Comparison of ENCODE assay signal across 9 cellular contexts in genomic region chr6:27811383-27811782, GRCh38.
DNase-seq lines count a peak whose midpoint lies in the region; ATAC-seq and FAIRE-seq lines count a peak whose summit lies in the region.
"Had no signal": no experiment of that assay in that cellular context is flagged by ENCODE, and none has a peak within 500 bp of the region (broad histone marks: within the 10 kb centered on the region; RNA-seq: fewer than 3 reads in every experiment).

No MANE protein-coding gene starts in this region.

- no peak for ATAC-seq in T-helper 17 cell
- no peak for ATAC-seq in GM21423 (IDR thresholded peaks at IDR 0.05; ENCODE audit: unreplicated experiment)

- DNase-seq in activated naive CD4-positive, alpha-beta T cell (lab: John Stamatoyannopoulos, UW), result no peak
- DNase-seq in T-helper 17 cell (no peak), fibroblast of peridontal ligament (ENCODE audit: extremely low read depth) (peak; percentile 7), small intestine (no peak), head of caudate nucleus (no peak)

- H3K27ac Mint-ChIP-seq in activated naive CD4-positive, alpha-beta T cell treated with anti-CD3 and anti-CD28 coated beads, Interleukin-2, amount 50 U/mL, for 24 hours, result peak overlapping the region; percentile 95
- H3K27ac Mint-ChIP-seq in T-helper 17 cell, result peak overlapping the region; percentile 96

- H3K27ac ChIP-seq in thymus (ENCODE audit: low read depth), result no peak overlapping the region
- H3K27ac ChIP-seq in small intestine (ENCODE audit: low read depth in 1 of 2, low read length in 1 of 2), result peak overlapping the region in 1 of 2 donors; percentile 99

- H3K9me3 Mint-ChIP-seq in activated naive CD4-positive, alpha-beta T cell treated with anti-CD3 and anti-CD28 coated beads, Interleukin-2, amount 50 U/mL, for 24 hours, result peaks cover 5% of the 10 kb centered on the region

- H3K4me3 Mint-ChIP-seq in activated naive CD4-positive, alpha-beta T cell treated with anti-CD3 and anti-CD28 coated beads, Interleukin-2, amount 50 U/mL, for 24 hours, result peak overlapping the region; percentile 90
- peak overlapping the region; percentile 92 for H3K4me3 Mint-ChIP-seq in T-helper 17 cell

- H3K4me1 ChIP-seq in thymus (ENCODE audit: control insufficient read depth, insufficient read depth, low read length) (peaks cover 8% of the 10 kb centered on the region), small intestine (ENCODE audit: control insufficient read depth in 2 of 2, insufficient read depth in 1 of 2, low read depth in 1 of 2, low read length in 1 of 2) (no peaks in the 10 kb centered on the region)

- H3K27me3 ChIP-seq in thymus (ENCODE audit: control insufficient read depth, insufficient read depth) (no peaks in the 10 kb centered on the region), small intestine (ENCODE audit: control insufficient read depth in 2 of 2, insufficient read depth in 2 of 2, low read length in 2 of 2) (no peaks in the 10 kb centered on the region)

- intact Hi-C loops in head of caudate nucleus (cut with DNase I), result loop anchor here (10.0 kb wide), 1 partner anchor 83 kb away; a partner anchor contains a TSS

- peaks cover 2% of the 10 kb centered on the region for H3K36me3 Mint-ChIP-seq in activated naive CD4-positive, alpha-beta T cell treated with anti-CD3 and anti-CD28 coated beads, Interleukin-2, amount 50 U/mL, for 24 hours
- peaks cover 3% of the 10 kb centered on the region for H3K36me3 Mint-ChIP-seq in T-helper 17 cell (ENCODE audit: low read depth)

- peaks cover 60% of the 10 kb centered on the region for H3K4me1 Mint-ChIP-seq in activated naive CD4-positive, alpha-beta T cell treated with anti-CD3 and anti-CD28 coated beads, Interleukin-2, amount 50 U/mL, for 24 hours
- H3K4me1 Mint-ChIP-seq in T-helper 17 cell, result peaks cover 37% of the 10 kb centered on the region

- H3K36me3 ChIP-seq in thymus (ENCODE audit: control insufficient read depth, insufficient read depth), result no peaks in the 10 kb centered on the region
- H3K36me3 ChIP-seq in small intestine (ENCODE audit: control insufficient read depth in 2 of 2, insufficient read depth in 2 of 2, low read length in 2 of 2), result no peaks in the 10 kb centered on the region

- H3K4me3 ChIP-seq in thymus (ENCODE audit: low read length) (peak overlapping the region; percentile 82), small intestine (ENCODE audit: low read depth in 1 of 2, low read length in 2 of 2) (no peak overlapping the region)

- no peaks in the 10 kb centered on the region for H3K27me3 Mint-ChIP-seq in activated naive CD4-positive, alpha-beta T cell treated with anti-CD3 and anti-CD28 coated beads, Interleukin-2, amount 50 U/mL, for 24 hours
- no peaks in the 10 kb centered on the region for H3K27me3 Mint-ChIP-seq in T-helper 17 cell

- WGBS in thymus, result 61% methylated on average over 2 of the region's 2 CpGs
- WGBS in small intestine, 3 donors, result 33 to 54% (median 36%) methylated on average over 2 of the region's 2 CpGs

- no peaks in the 10 kb centered on the region for H3K9me3 ChIP-seq in T-helper 17 cell (ENCODE audit: control insufficient read depth, low read length, poor library complexity, severe bottlenecking)
- H3K9me3 ChIP-seq in thymus (ENCODE audit: control insufficient read depth), result peaks cover 3% of the 10 kb centered on the region
- H3K9me3 ChIP-seq in small intestine (ENCODE audit: control insufficient read depth, low read depth), result no peaks in the 10 kb centered on the region

- FAIRE-seq in small intestine (lab: Jason Lieb, UNC), result no peak
- FAIRE-seq: D721Med had no signal
